Comparison of ENCODE assay signal across 12 cellular contexts in the genomic region with DNA sequence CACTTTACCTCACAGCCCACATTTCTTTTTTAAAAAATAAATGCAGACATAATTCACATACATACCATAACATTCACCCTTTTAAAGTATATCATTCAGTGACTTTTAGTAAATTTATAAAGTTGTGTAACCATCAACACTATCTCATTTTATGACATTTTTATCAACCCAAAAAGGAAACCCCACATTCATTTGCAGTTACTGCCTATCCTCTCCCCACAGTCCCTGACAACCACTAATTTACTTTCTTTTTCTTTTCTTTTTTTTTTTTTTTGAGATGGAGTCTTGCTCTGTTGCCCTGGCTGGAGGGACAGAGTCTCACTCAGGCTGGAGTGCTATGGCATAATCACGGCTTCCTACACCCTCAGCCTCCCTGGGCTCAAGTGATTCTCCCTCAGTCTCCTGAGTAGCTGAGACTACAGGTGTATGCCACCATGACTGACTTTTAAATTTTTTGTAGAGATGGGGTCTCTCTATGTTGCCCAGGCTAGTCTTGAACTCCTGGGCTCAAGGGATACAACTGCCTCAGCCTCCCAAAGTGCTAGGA. TPM values are rescaled to one million over a fixed set of nuclear protein-coding genes. Genes with fewer than 3 reads are reported as not detected.
DNase-seq lines count a peak whose midpoint lies in the region; FAIRE-seq and TF ChIP-seq lines count a peak whose summit lies in the region.
"Had no signal": no experiment of that assay in that cellular context is flagged by ENCODE, and none has a peak within 500 bp of the region (broad histone marks: within the 10 kb centered on the region; RNA-seq: fewer than 3 reads in every experiment).

No MANE protein-coding gene starts in this region.

- H3K4me1 Mint-ChIP-seq in IgD-negative memory B cell (peaks cover 11 to 14% (median 13%) of the 10 kb centered on the region in 3 donors), astrocyte (ENCODE audit: low read depth, unreplicated experiment) (peaks cover 2% of the 10 kb centered on the region), neural crest cell (peaks cover 10% of the 10 kb centered on the region)

- FAIRE-seq in astrocyte (lab: Jason Lieb, UNC): no peak

- H3K27ac ChIP-seq in 22Rv1 (peak overlapping the region; percentile 84), astrocyte (ENCODE audit: low read depth, low read length) (no peak overlapping the region), RWPE1 (no peak overlapping the region)

- H3K4me3 ChIP-seq in astrocyte (ENCODE audit: insufficient read depth, low read depth, low read length): no peak overlapping the region

- no peak overlapping the region for H2AFZ ChIP-seq in astrocyte (ENCODE audit: low read depth, low read length)

- H4K20me1 ChIP-seq in astrocyte (ENCODE audit: insufficient read depth, low read length): peaks cover 16% of the 10 kb centered on the region

- H3K9me3 Mint-ChIP-seq in IgD-negative memory B cell: no peaks in the 10 kb centered on the region
- H3K9me3 Mint-ChIP-seq in astrocyte (ENCODE audit: unreplicated experiment): no peaks in the 10 kb centered on the region
- H3K9me3 Mint-ChIP-seq in neural crest cell: no peaks in the 10 kb centered on the region

- peaks cover 8% of the 10 kb centered on the region for H3K36me3 ChIP-seq in astrocyte (ENCODE audit: insufficient read depth, low read length)

- no peaks in the 10 kb centered on the region for H3K4me1 ChIP-seq in astrocyte (ENCODE audit: insufficient read depth, low read length)

- H3K9me3 ChIP-seq in astrocyte (ENCODE audit: insufficient read depth, low read depth, low read length): no peaks in the 10 kb centered on the region

- H3K79me2 ChIP-seq in astrocyte (ENCODE audit: insufficient read depth, low read length): peaks cover 31% of the 10 kb centered on the region

- peak overlapping the region; percentile 49 to 85 (median 53) for H3K27ac Mint-ChIP-seq in IgD-negative memory B cell
- H3K27ac Mint-ChIP-seq in astrocyte (ENCODE audit: unreplicated experiment): peak overlapping the region; percentile 18
- no peak overlapping the region for H3K27ac Mint-ChIP-seq in neural crest cell (ENCODE audit: unreplicated experiment)

- H3K36me3 Mint-ChIP-seq in IgD-negative memory B cell (no peaks in the 10 kb centered on the region), astrocyte (ENCODE audit: low read depth, unreplicated experiment) (peaks cover 7% of the 10 kb centered on the region), neural crest cell (ENCODE audit: low read depth) (peaks cover 7% of the 10 kb centered on the region)

- POLR2A ChIA-PET in RWPE1 (lab: Yijun Ruan, JAX; ENCODE audit: low non-redundant PET): no interaction called here

- no peak for DNase-seq in astrocyte (ENCODE audit: low read depth)
- DNase-seq in neural crest cell (ENCODE audit: low read depth, low spot score): no peak
- DNase-seq in erythroblast (lab: John Stamatoyannopoulos, UW): no peak
- DNase-seq in kidney tubule cell (ENCODE audit: low spot score): no peak
- DNase-seq in NCI-H2196 (lab: John Stamatoyannopoulos, UW; ENCODE audit: unreplicated experiment): no peak
- DNase-seq in RWPE1 (ENCODE audit: low spot score): no peak
- DNase-seq: C1 segment of cervical spinal cord; effector CD4-positive, alpha-beta T cell; hypothalamus; NCI-H2171 had no signal

- H3K27me3 Mint-ChIP-seq in IgD-negative memory B cell (no peaks in the 10 kb centered on the region), astrocyte (ENCODE audit: low read depth, unreplicated experiment) (no peaks in the 10 kb centered on the region), neural crest cell (ENCODE audit: low read depth) (no peaks in the 10 kb centered on the region)

- no peak overlapping the region for H3K9ac ChIP-seq in astrocyte (ENCODE audit: low read length)

- no peak for TF ChIP-seq POLR2A in erythroblast (IDR thresholded peaks at IDR 0.05; ENCODE audit: low read length)

- TF ChIP-seq CTCF in 22Rv1 (IDR thresholded peaks at IDR 0.05) (no peak), astrocyte (IDR thresholded peaks at IDR 0.05; ENCODE audit: insufficient read depth, low read depth, low read length) (no peak), neural crest cell (conservative IDR thresholded peaks at IDR 0.05) (no peak), RWPE1 (conservative IDR thresholded peaks at IDR 0.05; ENCODE audit: low read depth) (no peak)

- CTCF ChIA-PET in RWPE1 (lab: Yijun Ruan, JAX): interaction anchor here (0.6 kb wide), 2 partner anchors 34 to 89 kb away, joined by 3 read pairs; no protein-coding TSS in a partner anchor

- H3K27me3 ChIP-seq in astrocyte (ENCODE audit: insufficient read depth, low read length): no peaks in the 10 kb centered on the region

- H3K4me3 Mint-ChIP-seq in IgD-negative memory B cell: peak overlapping the region in 2 of 4 donors; percentile 2 to 79
- H3K4me3 Mint-ChIP-seq in astrocyte (ENCODE audit: unreplicated experiment): no peak overlapping the region
- peak overlapping the region; percentile 75 for H3K4me3 Mint-ChIP-seq in neural crest cell

- H3K4me2 ChIP-seq in astrocyte (ENCODE audit: low read length): no peak overlapping the region

RNA-seq across cellular contexts. Expression of a gene that starts 1.5 kb away (rescaled TPM):
- 11.1 TPM for polyA plus RNA-seq in IgD-negative memory B cell
- 37.8 and 39.8 TPM in 2 replicates for total RNA-seq in astrocyte
- 73.4 and 75.6 TPM in 2 replicates for total RNA-seq in neural crest cell

RNA-seq across cellular contexts. Expression of a gene that starts 19.2 kb away (rescaled TPM):
- polyA plus RNA-seq in IgD-negative memory B cell: 45.5 TPM
- 30.4 and 33.7 TPM in 2 replicates for total RNA-seq in astrocyte
- total RNA-seq in neural crest cell: 48.7 and 50.9 TPM in 2 replicates

RNA-seq across cellular contexts. Expression of a gene that starts 53.8 kb away (rescaled TPM):
- 1.6 TPM for polyA plus RNA-seq in IgD-negative memory B cell
- total RNA-seq in astrocyte (51.7 and 51.8 TPM in 2 replicates), neural crest cell (59.2 and 69.3 TPM in 2 replicates)
